Comparison of ENCODE assay signal across 25 cellular contexts in the genomic region with DNA sequence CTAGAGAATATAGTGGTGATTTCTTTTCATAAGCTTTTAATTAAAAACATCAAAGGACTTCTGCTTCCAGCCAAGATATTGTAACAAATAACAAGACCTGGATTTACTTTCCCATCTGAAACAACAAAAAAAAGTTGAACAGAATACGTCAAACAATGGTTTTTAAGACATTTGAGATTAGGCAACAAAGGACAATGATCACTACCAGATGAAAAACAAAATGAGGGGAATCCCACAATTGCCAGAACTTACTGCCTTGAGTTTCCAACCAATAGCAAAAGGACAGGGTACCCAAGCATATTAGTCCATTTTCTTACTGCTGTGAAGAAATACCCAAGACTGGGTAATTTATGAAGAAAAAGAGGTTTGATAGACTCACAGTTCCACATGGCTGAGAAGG.
"Had no signal": no experiment of that assay in that cellular context is flagged by ENCODE, and none has a peak within 500 bp of the region (broad histone marks: within the 10 kb centered on the region; RNA-seq: fewer than 3 reads in every experiment).

No MANE protein-coding gene starts in this region.

- H3K27ac ChIP-seq: coronary artery, esophagus muscularis mucosa, lower lobe of right lung, ovary, psoas muscle, sigmoid colon, stomach, tibial artery had no signal

- FAIRE-seq: endothelial cell of umbilical vein, frontal cortex had no signal

- DNase-seq: dermis blood vessel endothelial cell; effector memory CD4-positive, alpha-beta T cell; hypothalamus; immature natural killer cell; islet precursor cell; kidney glomerular epithelial cell; left ventricle myocardium superior; lower lobe of right lung; natural killer cell; occipital lobe; ovary; posterior cingulate gyrus; psoas muscle; right cardiac atrium; sigmoid colon; stimulated activated CD4-positive, alpha-beta T cell treated with anti-CD3 and anti-CD28 coated beads, Interleukin-2, amount 100 ng/mL, for 24 hours; stimulated activated CD4-positive, alpha-beta T cell treated with anti-CD3 and anti-CD28 coated beads, Interleukin-4, amount 100 ng/mL, for 24 hours; stimulated activated naive CD4-positive, alpha-beta T cell treated with Interleukin-2 at 50 U/mL for 16 hours; stomach; tibial artery had no signal

- H3K36me3 ChIP-seq: esophagus muscularis mucosa, lower lobe of right lung, ovary, sigmoid colon, stomach, tibial artery had no signal

- ATAC-seq: left ventricle myocardium superior; lower lobe of right lung; natural killer cell; psoas muscle; right cardiac atrium; stimulated activated effector memory CD8-positive, alpha-beta T cell treated with anti-CD3 and anti-CD28 coated beads, Interleukin-12 subunit alpha, Interleukin-12 subunit beta, amount 100 ng/mL, for 72 hours had no signal

- H3K27me3 ChIP-seq: esophagus muscularis mucosa, ovary, sigmoid colon, stomach, tibial artery had no signal

- H3K4me3 ChIP-seq: coronary artery, esophagus muscularis mucosa, lower lobe of right lung, ovary, psoas muscle, sigmoid colon, stomach, tibial artery had no signal

- H3K9me3 ChIP-seq: ovary had no signal

- H3K4me1 ChIP-seq: esophagus muscularis mucosa, lower lobe of right lung, psoas muscle, sigmoid colon, stomach, tibial artery had no signal
